In the genomic region with DNA sequence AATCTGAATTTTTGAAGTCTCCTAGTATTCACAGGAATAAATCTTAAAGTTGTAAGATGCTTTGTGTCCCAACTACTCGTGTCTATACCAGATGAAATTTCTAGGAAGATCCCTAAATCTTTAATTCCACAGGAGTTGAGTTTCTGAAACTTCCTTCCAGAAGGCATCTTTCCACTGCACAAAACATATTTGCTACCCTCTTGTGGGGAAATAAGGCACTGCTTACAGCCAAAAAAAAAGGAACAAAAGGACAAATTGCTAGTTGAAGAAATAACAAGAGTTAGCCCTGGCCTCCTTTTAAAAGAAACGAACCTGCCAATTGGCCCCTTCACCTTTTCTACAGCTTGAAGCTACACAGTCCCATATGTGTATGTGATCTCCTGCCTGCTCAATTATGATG, we compare ENCODE assay signal across 9 cellular contexts. TPM values are rescaled to one million over a fixed set of nuclear protein-coding genes. Genes with fewer than 3 reads are reported as not detected.
DNase-seq lines count a peak whose midpoint lies in the region; ATAC-seq, FAIRE-seq and TF ChIP-seq lines count a peak whose summit lies in the region.
"Had no signal": no experiment of that assay in that cellular context is flagged by ENCODE, and none has a peak within 500 bp of the region (broad histone marks: within the 10 kb centered on the region; RNA-seq: fewer than 3 reads in every experiment).

No MANE protein-coding gene starts in this region.

- no peak overlapping the region for H3K4me2 ChIP-seq in KMS-11
- no peak overlapping the region for H3K4me2 ChIP-seq in GM12878 (ENCODE audit: control insufficient read depth, insufficient read depth)

- H3K27me3 ChIP-seq in KMS-11 (ENCODE audit: insufficient read depth, low read depth) (no peaks in the 10 kb centered on the region), GM12878 (replicated peaks in 1 of 2; ENCODE audit: control insufficient read depth in 2 of 2, insufficient read depth in 2 of 2, low read length in 1 of 2) (peaks cover 3% of the 10 kb centered on the region in 2 experiments; a peak in 2 of 4 replicates)

- TF ChIP-seq EP300 in GM12878 (IDR thresholded peaks at IDR 0.05; ENCODE audit: borderline replicate concordance in 1 of 2, control insufficient read depth in 1 of 2, low read depth in 2 of 2, low read length in 2 of 2), result no peak

- no peaks in the 10 kb centered on the region for H3K36me3 Mint-ChIP-seq in mesothelial cell of epicardium

- H3K4me1 Mint-ChIP-seq in mesothelial cell of epicardium, result peaks cover 6% of the 10 kb centered on the region
- no peaks in the 10 kb centered on the region for H3K4me1 Mint-ChIP-seq in stimulated activated naive CD8-positive, alpha-beta T cell treated with anti-CD3 and anti-CD28 coated beads, Interleukin-15, amount 100 ng/mL, for 72 hours

- no peak overlapping the region for H3K27ac Mint-ChIP-seq in mesothelial cell of epicardium
- H3K27ac Mint-ChIP-seq in stimulated activated naive CD8-positive, alpha-beta T cell treated with anti-CD3 and anti-CD28 coated beads, Interleukin-15, amount 100 ng/mL, for 72 hours, result no peak overlapping the region

- no peak for FAIRE-seq in GM12878 (lab: Jason Lieb, UNC)

- H4K20me1 ChIP-seq in KMS-11 (ENCODE audit: insufficient read depth) (no peaks in the 10 kb centered on the region), GM12878 (ENCODE audit: control insufficient read depth, insufficient read depth) (no peaks in the 10 kb centered on the region)

- no TSS peak for BruUV-seq in GM12878 (replicated peaks; lab: Mats Ljungman, UMichigan)

- ATAC-seq in GM12878 (no peak), HG02885 (IDR thresholded peaks at IDR 0.05; ENCODE audit: poor library complexity, unreplicated experiment) (no peak), HG02588 (IDR thresholded peaks at IDR 0.05; ENCODE audit: unreplicated experiment) (no peak)
- no peak for ATAC-seq in stimulated activated naive CD8-positive, alpha-beta T cell treated with anti-CD3 and anti-CD28 coated beads, Interleukin-15, amount 100 ng/mL, for 72 hours

- CTCF ChIA-PET in GM12878 (lab: Yijun Ruan, JAX), result interaction anchor here (0.8 to 6.1 kb wide), 8 partner anchors 12 to 1940 kb away, joined by 3 to 42 read pairs (median 6); no protein-coding TSS in a partner anchor

- H3K4me1 ChIP-seq in KMS-11 (ENCODE audit: low read depth, poor library complexity, severe bottlenecking), result peaks cover 3% of the 10 kb centered on the region
- H3K4me1 ChIP-seq in GM12878 (ENCODE audit: control insufficient read depth, insufficient read depth, low read length), result no peaks in the 10 kb centered on the region

- H3K9me3 Mint-ChIP-seq in mesothelial cell of epicardium, result no peaks in the 10 kb centered on the region
- no peaks in the 10 kb centered on the region for H3K9me3 Mint-ChIP-seq in stimulated activated naive CD8-positive, alpha-beta T cell treated with anti-CD3 and anti-CD28 coated beads, Interleukin-15, amount 100 ng/mL, for 72 hours

- peak; percentile 56 for TF ChIP-seq CTCF in KMS-11 (conservative IDR thresholded peaks at IDR 0.05; ENCODE audit: low read depth, low read length)
- TF ChIP-seq CTCF in GM12878 (IDR thresholded peaks at IDR 0.05 in 2 of 3, conservative IDR thresholded peaks at IDR 0.05 in 1 of 3; ENCODE audit: control insufficient read depth in 2 of 3, extremely low read depth in 1 of 3, insufficient read depth in 1 of 3, low read depth in 3 of 3, low read length in 3 of 3), result peak; percentile 35 to 51 (median 37); a peak in 4 of 6 replicates
- TF ChIP-seq CTCF in mesothelial cell of epicardium (IDR thresholded peaks at IDR 0.05; ENCODE audit: unreplicated experiment), result peak; percentile 68

- no peak overlapping the region for H2AFZ ChIP-seq in KMS-11 (ENCODE audit: low read depth)
- H2AFZ ChIP-seq in GM12878 (ENCODE audit: control insufficient read depth, low read depth, low read length), result no peak overlapping the region

- no peaks in the 10 kb centered on the region for H3K9me3 ChIP-seq in GM12878 (replicated peaks; ENCODE audit: control insufficient read depth, insufficient read depth, low read length)

- RAD21 ChIA-PET in GM12878 (lab: Charles Lee; ENCODE audit: unreplicated experiment), result interaction anchor here (0.7 to 1.9 kb wide), 2 partner anchors 15 to 1765 kb away, joined by 3 to 6 read pairs; no protein-coding TSS in a partner anchor

- H3K9ac ChIP-seq in KMS-11 (no peak overlapping the region), GM12878 (ENCODE audit: control insufficient read depth, insufficient read depth, low read length) (no peak overlapping the region)

- intact Hi-C loops in GM12878 (cut with micrococcal nuclease; ENCODE audit: unreplicated experiment), result loop anchor here (5.0 to 10.0 kb wide), 3 partner anchors 1064 to 1934 kb away; no protein-coding TSS in a partner anchor

- H3K79me2 ChIP-seq in KMS-11 (ENCODE audit: insufficient read depth, low read depth) (no peaks in the 10 kb centered on the region), GM12878 (ENCODE audit: control insufficient read depth, insufficient read depth, low read length) (no peaks in the 10 kb centered on the region)

- H3K4me3 ChIP-seq in KMS-11 (IDR thresholded peaks at IDR 0.05; ENCODE audit: insufficient read depth, low read depth, low read length), result no peak overlapping the region
- H3K4me3 ChIP-seq in GM12878, result no peak overlapping the region

- H3K27ac ChIP-seq in KMS-11 (no peak overlapping the region), GM12878 (ENCODE audit: control insufficient read depth, insufficient read depth) (no peak overlapping the region)

- SMC1A ChIA-PET in GM12878 (lab: Charles Lee; ENCODE audit: uncharacterized antibody, unreplicated experiment), result interaction anchor here (0.6 to 4.9 kb wide), 2 partner anchors 278 to 1765 kb away, joined by 3 to 20 read pairs; no protein-coding TSS in a partner anchor

- H3K36me3 ChIP-seq in KMS-11 (ENCODE audit: insufficient read depth) (no peaks in the 10 kb centered on the region), GM12878 (ENCODE audit: control insufficient read depth in 2 of 2, insufficient read depth in 2 of 2, low read length in 1 of 2) (no peaks in the 10 kb centered on the region)

- peaks cover 17% of the 10 kb centered on the region for H3K27me3 Mint-ChIP-seq in mesothelial cell of epicardium (ENCODE audit: low read depth)
- peaks cover 50% of the 10 kb centered on the region for H3K27me3 Mint-ChIP-seq in stimulated activated naive CD8-positive, alpha-beta T cell treated with anti-CD3 and anti-CD28 coated beads, Interleukin-15, amount 100 ng/mL, for 72 hours

- POLR2A ChIA-PET in GM12878 (lab: Charles Lee), result no interaction called here

- 2% methylated on average over 2 of the region's 2 CpGs for WGBS in GM12878 (ENCODE audit: insufficient coverage, insufficient replicate concordance, low lambda C conversion rate, missing lambda C conversion rate)

- no peak for TF ChIP-seq POLR2A in GM12878 (IDR thresholded peaks at IDR 0.05; ENCODE audit: low read depth, low read length)

- peak; percentile 50 for TF ChIP-seq RAD21 in GM12878 (IDR thresholded peaks at IDR 0.05; ENCODE audit: insufficient read depth, low read depth, low read length)

- in situ Hi-C loops in GM12878 (cut with MboI), result no loop called here

- no peak overlapping the region for H3K4me3 Mint-ChIP-seq in mesothelial cell of epicardium
- no peak overlapping the region for H3K4me3 Mint-ChIP-seq in stimulated activated naive CD8-positive, alpha-beta T cell treated with anti-CD3 and anti-CD28 coated beads, Interleukin-15, amount 100 ng/mL, for 72 hours

- DNase-seq in D341Med (ENCODE audit: low spot score) (peak; percentile 33), GM12878 (ENCODE audit: low read depth, low spot score) (no peak), mesothelial cell of epicardium (ENCODE audit: low spot score in 2 of 2, unreplicated experiment in 2 of 2) (no peak), middle frontal gyrus (ENCODE audit: extremely low spot score, low spot score) (no peak)
- DNase-seq in stimulated activated naive CD8-positive, alpha-beta T cell treated with anti-CD3 and anti-CD28 coated beads, Interleukin-15, amount 100 ng/mL, for 72 hours, result no peak

TF ChIP-seq in GM12878, 131 proteins besides CTCF, POLR2A, EP300 and RAD21:
- TF ChIP-seq ELK1 (IDR thresholded peaks at IDR 0.05; ENCODE audit: low read depth, low read length) (no peak), CHD2 (IDR thresholded peaks at IDR 0.05; ENCODE audit: borderline replicate concordance, low read depth, low read length) (no peak), CREM (IDR thresholded peaks at IDR 0.05; ENCODE audit: low read depth) (no peak), SMC3 (IDR thresholded peaks at IDR 0.05; ENCODE audit: borderline replicate concordance, low read length) (peak; percentile 37; the same call in 1 of the 2 replicates)

RNA-seq across cellular contexts. Expression of gene TAFA4, which starts 54.0 kb away (rescaled TPM):
- total RNA-seq in GM12878 (2013; cell fraction: nucleolus; rRNA removed), result not detected in 2 replicates
- not detected in 2 replicates for total RNA-seq in GM12878 (2014; rRNA removed)
- total RNA-seq in GM12878 (2014; rRNA removed; fragmentation: Illumina TruSeq; extraction: Trizol), result not detected in 2 replicates
- total RNA-seq in GM12878 (2021), result not detected in 2 replicates
- not detected for polyA plus RNA-seq in GM12878 (2011; ENCODE audit: low read depth)
- not detected in 2 replicates for polyA plus RNA-seq in GM12878 (2011; rRNA removed)
- not detected in 2 replicates for polyA plus RNA-seq in GM12878 (2011; cell fraction: cytosol; rRNA removed)
- not detected in 2 replicates for polyA plus RNA-seq in GM12878 (2011; cell fraction: nucleus; rRNA removed)
- not detected in 2 replicates for polyA plus RNA-seq in GM12878 (2012)
- not detected in 2 replicates for polyA plus RNA-seq in GM12878 (2014; fragmentation: Illumina TruSeq; extraction: Trizol)
- not detected for polyA plus RNA-seq in GM12878 (2014; fragmentation: Nextera tagmentation; extraction: Ambion mirVana)
- polyA plus RNA-seq in GM12878 (2014; rRNA removed), result not detected in 2 replicates
- not detected for polyA plus RNA-seq in GM12878 (2016; fragmentation: Nextera tagmentation; extraction: Ambion mirVana)
- polyA minus RNA-seq in GM12878 (2011; rRNA and poly(A)+ RNA removed), result not detected in 2 replicates
- polyA minus RNA-seq in GM12878 (2011; cell fraction: cytosol; rRNA and poly(A)+ RNA removed), result not detected in 2 replicates
- polyA minus RNA-seq in GM12878 (2011; cell fraction: nucleus; rRNA and poly(A)+ RNA removed), result not detected in 2 replicates
- 0.09 TPM in 1 of 3 replicates, not detected in the others for total RNA-seq in mesothelial cell of epicardium
- total RNA-seq: pulmonary artery endothelial cell had no signal
